In genomic region chr9:3751125-3751758, GRCh38 we compare ENCODE assay signal across 10 cellular contexts.
DNase-seq lines count a peak whose midpoint lies in the region; ATAC-seq and TF ChIP-seq lines count a peak whose summit lies in the region.
"Had no signal": no experiment of that assay in that cellular context is flagged by ENCODE, and none has a peak within 500 bp of the region (broad histone marks: within the 10 kb centered on the region; RNA-seq: fewer than 3 reads in every experiment).

No MANE protein-coding gene starts in this region.

- ATAC-seq in SK-N-SH treated with all-trans-retinoic acid at 6 μM for 48 hours = peak; percentile 68
- peak; percentile 77 for ATAC-seq in stimulated activated naive CD8-positive, alpha-beta T cell treated with anti-CD3 and anti-CD28 coated beads, Interleukin-15, amount 100 ng/mL, for 72 hours

- no peak for TF ChIP-seq CTCF in foreskin fibroblast (IDR thresholded peaks at IDR 0.05; ENCODE audit: low read depth, low read length)

- peak overlapping the region in 1 of 2 donors; percentile 62 for H3K4me3 Mint-ChIP-seq in stimulated activated naive CD8-positive, alpha-beta T cell treated with anti-CD3 and anti-CD28 coated beads, Interleukin-15, amount 100 ng/mL, for 72 hours

- H3K9me3 Mint-ChIP-seq in stimulated activated naive CD8-positive, alpha-beta T cell treated with anti-CD3 and anti-CD28 coated beads, Interleukin-15, amount 100 ng/mL, for 72 hours = peaks cover 0 to 4% of the 10 kb centered on the region in 2 donors

- no peak overlapping the region for H3K4me3 ChIP-seq in foreskin fibroblast (ENCODE audit: low read depth in 1 of 2, low read length in 2 of 2)

- peaks cover 31% of the 10 kb centered on the region for H3K4me1 Mint-ChIP-seq in stimulated activated naive CD8-positive, alpha-beta T cell treated with anti-CD3 and anti-CD28 coated beads, Interleukin-15, amount 100 ng/mL, for 72 hours

- H3K27me3 Mint-ChIP-seq in stimulated activated naive CD8-positive, alpha-beta T cell treated with anti-CD3 and anti-CD28 coated beads, Interleukin-15, amount 100 ng/mL, for 72 hours = no peaks in the 10 kb centered on the region

- H3K27ac Mint-ChIP-seq in stimulated activated naive CD8-positive, alpha-beta T cell treated with anti-CD3 and anti-CD28 coated beads, Interleukin-15, amount 100 ng/mL, for 72 hours = peak overlapping the region in 1 of 2 donors; percentile 93

- DNase-seq in NK-92 treated with Interleukin-12 subunit alpha and Interleukin-12 subunit beta, amount 100 ng/mL, for 24 hours (lab: John Stamatoyannopoulos, UW) = peak; percentile 24
- DNase-seq in NK-92 (lab: John Stamatoyannopoulos, UW; ENCODE audit: unreplicated experiment) = no peak
- peak; percentile 40 to 61 for DNase-seq in foreskin fibroblast
- peak in 1 of 2 donors; percentile 53 for DNase-seq in stimulated activated naive CD8-positive, alpha-beta T cell treated with anti-CD3 and anti-CD28 coated beads, Interleukin-15, amount 100 ng/mL, for 72 hours
- DNase-seq in islet precursor cell = no peak
- DNase-seq in amniotic stem cell (lab: John Stamatoyannopoulos, UW) = no peak
- no peak for DNase-seq in NCI-H1048 (lab: John Stamatoyannopoulos, UW)
- DNase-seq: NCI-H187, SIG-M5 had no signal

TF ChIP-seq in SK-N-SH treated with all-trans-retinoic acid at 6 μM for 48 hours, 23 proteins besides CTCF, POLR2A, EP300 and RAD21:
- no peak for TF ChIP-seq OSR1 (CRISPR knock-in tag; IDR thresholded peaks at IDR 0.05)
- TF ChIP-seq, protein P1, sequence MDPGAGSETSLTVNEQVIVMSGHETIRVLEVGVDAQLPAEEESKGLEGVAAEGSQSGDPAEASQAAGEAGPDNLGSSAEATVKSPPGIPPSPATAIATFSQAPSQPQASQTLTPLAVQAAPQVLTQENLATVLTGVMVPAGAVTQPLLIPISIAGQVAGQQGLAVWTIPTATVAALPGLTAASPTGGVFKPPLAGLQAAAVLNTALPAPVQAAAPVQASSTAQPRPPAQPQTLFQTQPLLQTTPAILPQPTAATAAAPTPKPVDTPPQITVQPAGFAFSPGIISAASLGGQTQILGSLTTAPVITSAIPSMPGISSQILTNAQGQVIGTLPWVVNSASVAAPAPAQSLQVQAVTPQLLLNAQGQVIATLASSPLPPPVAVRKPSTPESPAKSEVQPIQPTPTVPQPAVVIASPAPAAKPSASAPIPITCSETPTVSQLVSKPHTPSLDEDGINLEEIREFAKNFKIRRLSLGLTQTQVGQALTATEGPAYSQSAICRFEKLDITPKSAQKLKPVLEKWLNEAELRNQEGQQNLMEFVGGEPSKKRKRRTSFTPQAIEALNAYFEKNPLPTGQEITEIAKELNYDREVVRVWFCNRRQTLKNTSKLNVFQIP (CRISPR knock-in tag; IDR thresholded peaks at IDR 0.05; ENCODE audit: borderline replicate concordance, low read depth) = no peak
- no peak for TF ChIP-seq ZC3H10 (CRISPR knock-in tag; IDR thresholded peaks at IDR 0.05)
- TF ChIP-seq ZNF8 (CRISPR knock-in tag; IDR thresholded peaks at IDR 0.05) = no peak
- no peak for TF ChIP-seq PPARA (CRISPR knock-in tag; IDR thresholded peaks at IDR 0.05; ENCODE audit: borderline replicate concordance)
- TF ChIP-seq ARNTL (CRISPR knock-in tag; IDR thresholded peaks at IDR 0.05; ENCODE audit: borderline replicate concordance, low read depth) = no peak
- TF ChIP-seq RARB (CRISPR knock-in tag; IDR thresholded peaks at IDR 0.05) = no peak
- TF ChIP-seq ZNF565 (CRISPR knock-in tag; conservative IDR thresholded peaks at IDR 0.05; ENCODE audit: low read depth) = no peak
- no peak for TF ChIP-seq PATZ1 (CRISPR knock-in tag; IDR thresholded peaks at IDR 0.05; ENCODE audit: borderline replicate concordance)
- no peak for TF ChIP-seq GLIS3 (CRISPR knock-in tag; IDR thresholded peaks at IDR 0.05)
- TF ChIP-seq ZFP30 (CRISPR knock-in tag; IDR thresholded peaks at IDR 0.05) = no peak
- TF ChIP-seq ZFP3 (CRISPR knock-in tag; IDR thresholded peaks at IDR 0.05) = no peak

Comparison
In these comparisons a context has a peak if more than half of its experiments do, and no peak if none do; other contexts are left out.
1. DNase-seq: peak in NK-92 treated with Interleukin-12 subunit alpha and Interleukin-12 subunit beta, amount 100 ng/mL, for 24 hours (single experiment) and foreskin fibroblast (2 of 2); none in NK-92 (single experiment), islet precursor cell (single experiment), amniotic stem cell (single experiment) and NCI-H1048 (single experiment).